16 cellular contexts compared by ENCODE assay signal in the genomic region with DNA sequence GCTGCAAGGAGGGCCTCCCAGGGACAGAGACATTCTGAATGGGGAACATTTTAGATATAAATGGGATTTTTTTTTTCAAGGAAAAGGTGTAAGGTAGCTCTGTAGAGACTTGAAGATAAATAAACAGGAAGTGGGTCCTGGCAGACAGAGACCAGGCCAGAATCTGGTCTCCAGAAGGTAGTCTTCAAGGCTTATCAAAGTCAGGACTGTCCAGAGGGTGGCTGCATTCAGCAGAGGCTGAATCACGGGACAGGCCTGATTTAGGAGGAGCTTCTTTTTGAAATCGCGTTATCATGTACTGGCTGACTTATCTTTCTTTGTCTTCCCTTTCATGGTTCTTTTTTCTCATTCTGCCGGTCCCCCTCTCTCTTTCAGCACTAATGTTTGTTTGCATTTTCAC.
"Had no signal": no experiment of that assay in that cellular context is flagged by ENCODE, and none has a peak within 500 bp of the region (broad histone marks: within the 10 kb centered on the region; RNA-seq: fewer than 3 reads in every experiment).

No MANE protein-coding gene starts in this region.

- H3K27ac ChIP-seq: esophagus muscularis mucosa, foreskin keratinocyte, ovary, stomach had no signal

- H3K36me3 ChIP-seq: esophagus muscularis mucosa, ovary, stomach had no signal

- ATAC-seq: activated CD8-positive, alpha-beta T cell treated with anti-CD3 and anti-CD28 coated beads, Interleukin-2, amount 10 ng/mL, durations not matched to agents 7 days and 5 days; foreskin keratinocyte; left lobe of liver; T-cell had no signal

- H3K9me3 ChIP-seq: esophagus muscularis mucosa, ovary, stomach had no signal

- H3K4me3 ChIP-seq: esophagus muscularis mucosa, ovary, stomach had no signal

- H3K27me3 ChIP-seq: foreskin keratinocyte, ovary had no signal

- DNase-seq: activated CD4-positive, alpha-beta T cell treated with anti-CD3 and anti-CD28 coated beads for 4 hours; activated CD8-positive, alpha-beta memory T cell treated with anti-CD3 and anti-CD28 coated beads, Interleukin-2, amount 50 U/mL, for 48 hours; activated CD8-positive, alpha-beta T cell treated with anti-CD3 and anti-CD28 coated beads, Interleukin-2, amount 10 ng/mL, durations not matched to agents 7 days and 5 days; activated naive CD8-positive, alpha-beta T cell treated with anti-CD3 and anti-CD28 coated beads, Interleukin-2, amount 10 ng/mL, durations not matched to agents 7 days and 5 days; aorta; dermis blood vessel endothelial cell; foreskin keratinocyte; head of caudate nucleus; nephron progenitor cell; ovary; stimulated activated CD4-positive, alpha-beta T cell treated with anti-CD3 and anti-CD28 coated beads, Interleukin-4, amount 100 ng/mL, for 4 hours; stomach; T-cell; T1000 had no signal
